In genomic region chr6:65903992-65904391, GRCh38 we compare ENCODE assay signal across 35 cellular contexts.
"Had no signal": no experiment of that assay in that cellular context is flagged by ENCODE, and none has a peak within 500 bp of the region (broad histone marks: within the 10 kb centered on the region; RNA-seq: fewer than 3 reads in every experiment).

No MANE protein-coding gene starts in this region.

- H3K4me3 ChIP-seq: MG63 had no signal

- H3K36me3 ChIP-seq: MG63 had no signal

- H3K27me3 ChIP-seq: MG63 had no signal

- H3K9me3 ChIP-seq: MG63 had no signal

- DNase-seq: Karpas-422, Kasumi-1, MG63, MM.1S, MV-4-11, NCI-H1048, NCI-H1092, NCI-H1092 treated with DMSO at 0.1 percent for 48 hours, NCI-H1105, NCI-H1105 treated with DMSO at 0.1 percent for 48 hours, NCI-H1417, NCI-H1417 treated with DMSO at 0.1 percent for 48 hours, NCI-H1436, NCI-H1436 treated with DMSO at 0.1 percent for 48 hours, NCI-H146, NCI-H1694, NCI-H1694 treated with DMSO at 0.1 percent for 48 hours, NCI-H187, NCI-H187 treated with DMSO at 0.1 percent for 48 hours, NCI-H1930, NCI-H2029, NCI-H2029 treated with DMSO at 0.1 percent for 48 hours, NCI-H2081, NCI-H2081 treated with DMSO at 0.1 percent for 48 hours, NCI-H2107, NCI-H2171, NCI-H2171 treated with DMSO at 0.1 percent for 48 hours, NCI-H2227 treated with DMSO at 0.1 percent for 48 hours, NCI-H226, NCI-H345, NCI-H446, NCI-H446 treated with DMSO at 0.1 percent for 48 hours, NCI-H510A, NCI-H510A treated with DMSO at 0.1 percent for 48 hours, NCI-H524 had no signal
